Comparison of ENCODE assay signal across 18 cellular contexts in the genomic region with DNA sequence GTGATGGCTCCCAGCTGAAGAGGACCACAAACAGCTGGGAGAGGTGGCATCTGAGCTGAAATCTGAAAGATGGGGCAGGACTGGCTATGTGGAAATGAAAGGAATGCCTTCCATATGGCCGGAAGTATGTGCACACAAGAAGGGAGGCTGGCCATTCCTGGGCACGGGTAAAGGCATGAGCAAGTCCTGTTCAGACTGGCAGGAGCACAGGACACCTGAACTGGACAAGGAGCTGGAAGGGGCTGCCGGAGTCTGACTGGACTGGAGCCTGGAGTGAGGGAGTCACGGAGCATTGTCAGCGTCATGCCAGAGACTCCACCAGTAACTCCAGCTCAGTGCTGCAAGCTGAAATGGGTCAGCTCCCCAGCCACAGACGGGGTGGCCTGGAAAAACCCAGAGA. TPM values are rescaled to one million over a fixed set of nuclear protein-coding genes. Genes with fewer than 3 reads are reported as not detected.
A peak's percentile ranks its signal among the peaks of the same experiment; 100 is the strongest.
DNase-seq lines count a peak whose midpoint lies in the region; ATAC-seq and TF ChIP-seq lines count a peak whose summit lies in the region.
"Had no signal": no experiment of that assay in that cellular context is flagged by ENCODE, and none has a peak within 500 bp of the region (broad histone marks: within the 10 kb centered on the region; RNA-seq: fewer than 3 reads in every experiment).

No MANE protein-coding gene starts in this region.

- CTCF ChIA-PET in CD4-positive, alpha-beta memory T cell (lab: Charles Lee; ENCODE audit: partially characterized antibody), result interaction anchor here (0.8 to 2.2 kb wide), 3 partner anchors 14 to 32 kb away, joined by 3 to 8 read pairs (median 4); no protein-coding TSS in a partner anchor
- CTCF ChIA-PET in T-cell (lab: Charles Lee), result no interaction called here

- no peak overlapping the region for H3K4me3 ChIP-seq in CD4-positive, alpha-beta memory T cell (ENCODE audit: low read length in 2 of 2)
- H3K4me3 ChIP-seq in stomach, result no peak overlapping the region
- H3K4me3 ChIP-seq: BLaER1 treated with 17β-estradiol and CSF1 and Interleukin-3, amounts not matched to agents 10 nM and 100 nM; GM23248; SJSA1 had no signal

- H3K27ac Mint-ChIP-seq in CD4-positive, alpha-beta memory T cell, result peak overlapping the region in 5 of 7 donors; percentile 15 to 82 (median 68)
- H3K27ac Mint-ChIP-seq in T-cell, result peak overlapping the region; percentile 43 to 57
- H3K27ac Mint-ChIP-seq: IgD-negative memory B cell had no signal

- H3K4me1 ChIP-seq in CD4-positive, alpha-beta memory T cell (ENCODE audit: insufficient read depth, low read length), result peaks cover 55% of the 10 kb centered on the region
- peaks cover 7% of the 10 kb centered on the region for H3K4me1 ChIP-seq in foreskin keratinocyte
- H3K4me1 ChIP-seq in stomach, result peaks cover 11 to 62% (median 41%) of the 10 kb centered on the region in 4 donors
- H3K4me1 ChIP-seq: SJSA1 had no signal

- no peak for TF ChIP-seq POLR2A in stomach (IDR thresholded peaks at IDR 0.05)

- no peak for TF ChIP-seq EP300 in stomach (IDR thresholded peaks at IDR 0.05)

- peaks cover 0 to 2% of the 10 kb centered on the region in 2 donors for H3K36me3 Mint-ChIP-seq in CD4-positive, alpha-beta memory T cell
- no peaks in the 10 kb centered on the region for H3K36me3 Mint-ChIP-seq in T-cell
- H3K36me3 Mint-ChIP-seq: IgD-negative memory B cell had no signal

- ATAC-seq in T-cell (replicated peaks in 1 of 4) (no peak), foreskin keratinocyte (no peak), GM18519 (IDR thresholded peaks at IDR 0.05; ENCODE audit: low FRiP score, unreplicated experiment) (no peak)

- POLR2A ChIA-PET in CD4-positive, alpha-beta memory T cell (lab: Charles Lee; ENCODE audit: partially characterized antibody), result interaction anchor here (1.1 to 1.6 kb wide), 4 partner anchors 10 to 32 kb away, joined by 3 to 9 read pairs (median 4); partner anchors contain the start of gene TC2N
- POLR2A ChIA-PET in T-cell (lab: Charles Lee), result interaction anchor here in 1 of 2 donors (0.5 kb wide), 2 partner anchors 10 to 12 kb away, joined by 3 to 6 read pairs; no protein-coding TSS in a partner anchor

- no peaks in the 10 kb centered on the region for H3K9me3 ChIP-seq in CD4-positive, alpha-beta memory T cell (ENCODE audit: control insufficient read depth in 1 of 2, low read length in 2 of 2)
- H3K9me3 ChIP-seq in stomach, result no peaks in the 10 kb centered on the region
- H3K9me3 ChIP-seq: BLaER1 treated with 17β-estradiol and CSF1 and Interleukin-3, amounts not matched to agents 10 nM and 100 nM; SJSA1 had no signal

- no peaks in the 10 kb centered on the region for H3K36me3 ChIP-seq in CD4-positive, alpha-beta memory T cell (ENCODE audit: insufficient read depth, low read length)
- peaks cover 0 to 79% (median 28%) of the 10 kb centered on the region in 4 donors for H3K36me3 ChIP-seq in stomach
- H3K36me3 ChIP-seq: BLaER1 treated with 17β-estradiol and CSF1 and Interleukin-3, amounts not matched to agents 10 nM and 100 nM; SJSA1 had no signal

- no peaks in the 10 kb centered on the region for H3K27me3 ChIP-seq in CD4-positive, alpha-beta memory T cell (ENCODE audit: insufficient read depth, low read length)
- H3K27me3 ChIP-seq in foreskin keratinocyte (no peaks in the 10 kb centered on the region), stomach (no peaks in the 10 kb centered on the region)
- H3K27me3 ChIP-seq: BLaER1 treated with 17β-estradiol and CSF1 and Interleukin-3, amounts not matched to agents 10 nM and 100 nM; SJSA1 had no signal

- intact Hi-C loops in CD4-positive, alpha-beta memory T cell (cut with micrococcal nuclease), result loop anchor here (10.0 kb wide), 2 partner anchors 564 to 1494 kb away; no protein-coding TSS in a partner anchor
- intact Hi-C loops in stomach (cut with DNase I; ENCODE audit: low total_unique reads), result no loop called here

- H3K9me3 Mint-ChIP-seq in CD4-positive, alpha-beta memory T cell, result peaks cover 0 to 3% (median 0%) of the 10 kb centered on the region in 8 donors
- H3K9me3 Mint-ChIP-seq in T-cell, result no peaks in the 10 kb centered on the region
- H3K9me3 Mint-ChIP-seq: IgD-negative memory B cell had no signal

- DNase-seq in CD4-positive, alpha-beta memory T cell, result no peak
- DNase-seq in T-cell, result no peak
- peak; percentile 45 to 77 for DNase-seq in foreskin keratinocyte
- DNase-seq in stomach, result no peak
- DNase-seq in SK-N-DZ (ENCODE audit: low spot score), result no peak
- DNase-seq in NK-92 treated with Interleukin-12 subunit alpha and Interleukin-12 subunit beta, amount 100 ng/mL, for 24 hours (lab: John Stamatoyannopoulos, UW), result no peak
- DNase-seq: DND-41, GDM1, GM23248, NCI-H1417, NCI-H2029, NCI-H510A had no signal

- H3K27me3 Mint-ChIP-seq in CD4-positive, alpha-beta memory T cell, result peaks cover 0 to 2% of the 10 kb centered on the region in 2 donors
- no peaks in the 10 kb centered on the region for H3K27me3 Mint-ChIP-seq in T-cell
- H3K27me3 Mint-ChIP-seq: IgD-negative memory B cell had no signal

- peak overlapping the region in 1 of 8 donors; percentile 42 for H3K4me3 Mint-ChIP-seq in CD4-positive, alpha-beta memory T cell
- H3K4me3 Mint-ChIP-seq in T-cell, result peak overlapping the region in 1 of 3 donors; percentile 22
- H3K4me3 Mint-ChIP-seq: IgD-negative memory B cell had no signal

- TF ChIP-seq CTCF in foreskin keratinocyte (conservative IDR thresholded peaks at IDR 0.05) (no peak), stomach (IDR thresholded peaks at IDR 0.05) (no peak)

- no peak overlapping the region for H3K27ac ChIP-seq in CD4-positive, alpha-beta memory T cell (ENCODE audit: low read depth, low read length)
- H3K27ac ChIP-seq in foreskin keratinocyte, result no peak overlapping the region
- H3K27ac ChIP-seq in stomach, result peak overlapping the region in 3 of 5 donors; percentile 68 to 77 (median 71)
- H3K27ac ChIP-seq: BLaER1 treated with 17β-estradiol and CSF1 and Interleukin-3, amounts not matched to agents 10 nM and 100 nM; GM23248; SJSA1 had no signal

- H3K4me1 Mint-ChIP-seq in CD4-positive, alpha-beta memory T cell, result peaks cover 42 to 74% (median 62%) of the 10 kb centered on the region in 4 donors
- H3K4me1 Mint-ChIP-seq in T-cell, result peaks cover 73 to 83% (median 75%) of the 10 kb centered on the region in 3 donors

- 74 to 91% (median 77%) methylated on average over 6 of the region's 6 CpGs for WGBS in stomach, 5 donors

RNA-seq across cellular contexts. Expression of gene TC2N, which starts 11.9 kb away (rescaled TPM):
- 100 to 1,000 TPM; 320 to 325 TPM for total RNA-seq in CD4-positive, alpha-beta memory T cell
- polyA plus RNA-seq in CD4-positive, alpha-beta memory T cell, result 100 to 1,000 TPM; 234 to 261 TPM
- 100 to 1,000 TPM; 203 to 274 (median 243) TPM for total RNA-seq in T-cell
- total RNA-seq in foreskin keratinocyte, result 16.7 and 22.8 TPM in 2 replicates
- polyA plus RNA-seq in foreskin keratinocyte, result 7.3 and 7.4 TPM in 2 replicates
- total RNA-seq in stomach, result 100 to 1,000 TPM in 3 of 5 donors, 10 to 100 TPM in 2; 66.6 to 162 (median 106) TPM
- 10 to 100 TPM; 15.6 to 34.2 (median 19.7) TPM for polyA plus RNA-seq in stomach
- polyA plus RNA-seq in SK-N-DZ (2014; cell fraction: cytosol; rRNA removed), result not detected in 2 replicates
- not detected in 2 replicates for polyA plus RNA-seq in SK-N-DZ (2014; cell fraction: nucleus; rRNA removed)
- total RNA-seq: LHCN-M2, RPMI7951 had no signal

Comparison
In these comparisons a context has a peak if more than half of its experiments do, and no peak if none do; other contexts are left out.
1. DNase-seq: peak in foreskin keratinocyte (2 of 2); none in CD4-positive, alpha-beta memory T cell (0 of 5), T-cell (0 of 34), stomach (single experiment), SK-N-DZ (single experiment) and NK-92 treated with Interleukin-12 subunit alpha and Interleukin-12 subunit beta, amount 100 ng/mL, for 24 hours (single experiment).
2. H3K27ac ChIP-seq: peak in stomach (3 of 5); none in CD4-positive, alpha-beta memory T cell (single experiment) and foreskin keratinocyte (single experiment).